8 cellular contexts compared by ENCODE assay signal in genomic region chr12:124913474-124914391, GRCh38. TPM values are rescaled to one million over a fixed set of nuclear protein-coding genes. Genes with fewer than 3 reads are reported as not detected.
DNase-seq lines count a peak whose midpoint lies in the region; ATAC-seq, FAIRE-seq and TF ChIP-seq lines count a peak whose summit lies in the region.

No MANE protein-coding gene starts in this region.

- peak; percentile 35 to 38; a peak in 3 of 4 replicates for TF ChIP-seq RAD21 in H1 (IDR thresholded peaks at IDR 0.05 in 1 of 2, conservative IDR thresholded peaks at IDR 0.05 in 1 of 2; ENCODE audit: low read depth in 2 of 2, low read length in 2 of 2)

- peaks cover 12 to 28% (median 23%) of the 10 kb centered on the region in 4 experiments; a peak in 7 of 8 replicates for H3K36me3 ChIP-seq in H1 (ENCODE audit: control insufficient read depth in 2 of 4, insufficient read depth in 4 of 4, low read length in 3 of 4)
- H3K36me3 ChIP-seq in mucosa of rectum (ENCODE audit: control insufficient read depth in 2 of 2, insufficient read depth in 2 of 2, low read length in 2 of 2), result peaks cover 27 to 32% of the 10 kb centered on the region in 2 donors

- H3K27me3 Mint-ChIP-seq in activated CD4-positive, alpha-beta memory T cell treated with anti-CD3 and anti-CD28 coated beads for 36 hours, result peaks cover 12% of the 10 kb centered on the region

- H2BK15ac ChIP-seq in H1 (ENCODE audit: low read length), result no peak overlapping the region

- peak overlapping the region; percentile 100 for H3K27ac Mint-ChIP-seq in activated CD4-positive, alpha-beta memory T cell treated with anti-CD3 and anti-CD28 coated beads for 36 hours

- H2BK12ac ChIP-seq in H1 (ENCODE audit: low read depth, low read length), result peak overlapping the region; percentile 29; the same call in 1 of the 2 replicates

- no peak overlapping the region for H2BK20ac ChIP-seq in H1 (ENCODE audit: low read length)

- peak overlapping the region; percentile 100 for H2BK5ac ChIP-seq in H1 (ENCODE audit: low read depth, low read length)

- H3K9ac ChIP-seq in H1 (replicated peaks in 1 of 4; ENCODE audit: extremely low read depth in 1 of 4, low read depth in 3 of 4, low read length in 3 of 4), result peak overlapping the region; percentile 96 to 99 (median 98)
- H3K9ac ChIP-seq in mucosa of rectum (ENCODE audit: low read depth in 1 of 2, low read length in 2 of 2), result peak overlapping the region; percentile 99 to 100

- no peak overlapping the region for H3K23ac ChIP-seq in H1 (ENCODE audit: insufficient read length)

- 14% methylated on average over 46 of the region's 46 CpGs; no CpG with 5 or more reads in 1 of the 2 experiments for WGBS in H1 (ENCODE audit: extremely low coverage in 1 of 2, insufficient coverage in 1 of 2, insufficient read length in 1 of 2, insufficient replicate concordance in 2 of 2, low coverage in 1 of 2, low lambda C conversion rate in 2 of 2, missing lambda C conversion rate in 1 of 2), 2 experiments

- H3K27ac ChIP-seq in H1 (ENCODE audit: low read depth, low read length) (peak overlapping the region; percentile 100), mucosa of rectum (ENCODE audit: low read depth in 2 of 2, low read length in 2 of 2) (peak overlapping the region; percentile 99 to 100)

- no peak overlapping the region; the same call in 1 of the 2 replicates for H2AK5ac ChIP-seq in H1 (ENCODE audit: low read depth, low read length)

- H3K14ac ChIP-seq in H1 (ENCODE audit: insufficient read length), result no peak overlapping the region

- TF ChIP-seq CTCF in GM13976 (IDR thresholded peaks at IDR 0.05; ENCODE audit: borderline replicate concordance, control extremely low read depth, extremely low read depth, insufficient read depth, missing control alignments) (peak; percentile 61), H1 (IDR thresholded peaks at IDR 0.05; ENCODE audit: control extremely low read depth in 1 of 3, insufficient read depth in 1 of 3, low read depth in 1 of 3, low read length in 3 of 3) (peak; percentile 66 to 83 (median 69))

- H3K56ac ChIP-seq in H1 (replicated peaks; ENCODE audit: insufficient read length, low read depth, low read length), result peak overlapping the region; percentile 98

- H4K8ac ChIP-seq in H1 (ENCODE audit: extremely low read depth, insufficient read depth, low read length), result peak overlapping the region; percentile 98; the same call in 1 of the 2 replicates

- no peak for TF ChIP-seq POLR2A in H1 (IDR thresholded peaks at IDR 0.05; ENCODE audit: control extremely low read depth in 1 of 2, low read depth in 2 of 2, low read length in 2 of 2)

- peak overlapping the region; percentile 88 for H4K5ac ChIP-seq in H1 (ENCODE audit: insufficient read length, low read depth, low read length)

- no peaks in the 10 kb centered on the region for H3K27me3 ChIP-seq in H1 (replicated peaks in 1 of 4; ENCODE audit: control insufficient read depth in 3 of 4, extremely low read depth in 1 of 4, insufficient read depth in 3 of 4, low read length in 3 of 4)
- H3K27me3 ChIP-seq in mucosa of rectum (ENCODE audit: control insufficient read depth in 2 of 2, insufficient read depth in 2 of 2, low read length in 2 of 2), result no peaks in the 10 kb centered on the region

- peak; percentile 15 for ATAC-seq in HG03460 (IDR thresholded peaks at IDR 0.05; ENCODE audit: unreplicated experiment)

- H3K4me1 ChIP-seq in H1 (replicated peaks in 1 of 4; ENCODE audit: control insufficient read depth in 3 of 4, insufficient read depth in 4 of 4, low read length in 3 of 4) (peaks cover 2 to 17% (median 13%) of the 10 kb centered on the region in 4 experiments; a peak in 6 of 7 replicates), mucosa of rectum (ENCODE audit: control insufficient read depth in 2 of 2, insufficient read depth in 2 of 2, low read length in 2 of 2) (peaks cover 48 to 52% of the 10 kb centered on the region in 2 donors)

- FAIRE-seq in H1 (lab: Jason Lieb, UNC), result no peak

- in situ Hi-C loops in GM13976 (cut with MboI; ENCODE audit: low sequenced_read_pairs, unreplicated experiment), result no loop called here

- H3K4me2 ChIP-seq in H1 (ENCODE audit: insufficient read depth in 1 of 2, low read depth in 2 of 2, low read length in 2 of 2), result peak overlapping the region; percentile 81 to 82

- H3K4me3 ChIP-seq in H1 (ENCODE audit: extremely low read depth in 1 of 4, insufficient read depth in 2 of 4, low read depth in 3 of 4, low read length in 4 of 4), result peak overlapping the region; percentile 74 to 100 (median 99)
- peak overlapping the region; percentile 87 to 98 for H3K4me3 ChIP-seq in mucosa of rectum (ENCODE audit: low read length in 2 of 2)

- no peak overlapping the region for H3K4ac ChIP-seq in H1 (replicated peaks; ENCODE audit: insufficient read length, low read depth, low read length)

- TF ChIP-seq EP300 in H1 (IDR thresholded peaks at IDR 0.05; ENCODE audit: borderline replicate concordance in 1 of 2, low read depth in 2 of 2, low read length in 2 of 2), result no peak

- no peak overlapping the region for H2AFZ ChIP-seq in H1 (ENCODE audit: low read length)

- H3K36me3 Mint-ChIP-seq in activated CD4-positive, alpha-beta memory T cell treated with anti-CD3 and anti-CD28 coated beads for 36 hours, result peaks cover 37% of the 10 kb centered on the region

- H3K23me2 ChIP-seq in H1 (ENCODE audit: low read depth, low read length), result peaks cover 6% of the 10 kb centered on the region; the same call in 1 of the 2 replicates

- H3K79me2 ChIP-seq in H1 (ENCODE audit: control insufficient read depth in 1 of 2, insufficient read depth in 2 of 2, low read length in 2 of 2), result peaks cover 8 to 30% of the 10 kb centered on the region in 2 experiments

- no peaks in the 10 kb centered on the region for H3K79me1 ChIP-seq in H1 (ENCODE audit: low read depth, low read length)

- peaks cover 16 to 19% of the 10 kb centered on the region in 2 experiments for H4K20me1 ChIP-seq in H1 (replicated peaks in 1 of 2; ENCODE audit: control insufficient read depth in 1 of 2, insufficient read depth in 2 of 2, low read length in 2 of 2)

- no peak overlapping the region for H4K91ac ChIP-seq in H1 (replicated peaks; ENCODE audit: insufficient read length, low read length)

- peak overlapping the region; percentile 100 for H3K4me3 Mint-ChIP-seq in activated CD4-positive, alpha-beta memory T cell treated with anti-CD3 and anti-CD28 coated beads for 36 hours

- no peak overlapping the region for H2BK120ac ChIP-seq in H1 (replicated peaks; ENCODE audit: low read depth, low read length)

- CTCF ChIA-PET in activated CD4-positive, alpha-beta memory T cell treated with anti-CD3 and anti-CD28 coated beads for 36 hours (lab: Charles Lee), result interaction anchor here (0.9 to 8.5 kb wide), 3 partner anchors 10 to 27 kb away, joined by 3 to 132 read pairs (median 6); no protein-coding TSS in a partner anchor
- CTCF ChIA-PET in H1 (lab: Charles Lee; ENCODE audit: partially characterized antibody), result interaction anchor here (0.6 to 2.9 kb wide), 5 partner anchors 10 to 1714 kb away, joined by 3 to 11 read pairs (median 4); no protein-coding TSS in a partner anchor

- peak overlapping the region; percentile 85; the same call in 1 of the 2 replicates for H3K18ac ChIP-seq in H1 (ENCODE audit: extremely low read depth, low read length)

- POLR2A ChIA-PET in activated CD4-positive, alpha-beta memory T cell treated with anti-CD3 and anti-CD28 coated beads for 36 hours (lab: Charles Lee), result interaction anchor here (0.6 to 9.7 kb wide), 9 partner anchors 10 to 117 kb away, joined by 3 to 137 read pairs (median 6); no protein-coding TSS in a partner anchor
- POLR2A ChIA-PET in H1 (lab: Charles Lee; ENCODE audit: partially characterized antibody), result interaction anchor here (0.7 to 11.9 kb wide), 20 partner anchors 8 to 350 kb away, joined by 3 to 250 read pairs (median 4); partner anchors contain the start of gene SCARB1

- peaks cover 82% of the 10 kb centered on the region for H3K4me1 Mint-ChIP-seq in activated CD4-positive, alpha-beta memory T cell treated with anti-CD3 and anti-CD28 coated beads for 36 hours (ENCODE audit: low read depth)

- H3K9me3 Mint-ChIP-seq in activated CD4-positive, alpha-beta memory T cell treated with anti-CD3 and anti-CD28 coated beads for 36 hours, result no peaks in the 10 kb centered on the region

- intact Hi-C loops in activated CD4-positive, alpha-beta memory T cell treated with anti-CD3 and anti-CD28 coated beads for 36 hours (cut with micrococcal nuclease), result loop anchor here (1.0 to 10.0 kb wide), 3 partner anchors 7 to 459 kb away; partner anchors contain the start of gene NCOR2

- H3K9me3 ChIP-seq in H1 (ENCODE audit: insufficient read depth in 2 of 2, low read depth in 1 of 2, low read length in 1 of 2) (no peaks in the 10 kb centered on the region), mucosa of rectum (ENCODE audit: control insufficient read depth in 2 of 2, low read length in 2 of 2) (no peaks in the 10 kb centered on the region)

- DNase-seq in GM13976 (ENCODE audit: low spot score) (peak; percentile 71), H1 (ENCODE audit: low read depth in 1 of 2, low spot score in 2 of 2) (peak in 1 of 2 experiments; percentile 84), GOT3 (lab: John Stamatoyannopoulos, UW) (no peak), DMS79 treated with DMSO at 0.1 percent for 48 hours (lab: John Stamatoyannopoulos, UW) (no peak)
- DNase-seq in activated CD4-positive, alpha-beta memory T cell treated with anti-CD3 and anti-CD28 coated beads for 36 hours, result peak; percentile 97
- DNase-seq in stimulated activated CD8-positive, alpha-beta memory T cell treated with anti-CD3 and anti-CD28 coated beads, Interleukin-7, amount 100 ng/mL, for 1 hour (ENCODE audit: low read depth in 2 of 2), result peak; percentile 77 to 80

RNA-seq across cellular contexts. Expression of gene UBC, which starts 0.7 kb away (rescaled TPM):
- 100 to 1,000 TPM; 940 to 950 TPM for total RNA-seq in activated CD4-positive, alpha-beta memory T cell treated with anti-CD3 and anti-CD28 coated beads for 36 hours
- total RNA-seq in H1 (2021; fragmentation: NEBNext Ultra II Directional; extraction: Animal tissue kit (Norgen Biotek cat#: 25700)), result 559 and 571 TPM in 2 replicates
- 366 and 749 TPM in 2 replicates for polyA plus RNA-seq in H1 (2011; rRNA removed)
- polyA plus RNA-seq in H1 (2011; cell fraction: cytosol; rRNA removed), result 933 TPM
- polyA plus RNA-seq in H1 (2011; cell fraction: nucleus; rRNA removed), result 730 TPM
- polyA plus RNA-seq in H1 (2012, experiment 1 of 2), result 760 to 816 TPM (median 784 TPM) in 4 replicates
- 361 TPM for polyA plus RNA-seq in H1 (2012, experiment 2 of 2)
- 525 TPM for polyA plus RNA-seq in H1 (2013, experiment 1 of 2)
- 524 TPM for polyA plus RNA-seq in H1 (2013, experiment 2 of 2)
- polyA minus RNA-seq in H1 (2011; rRNA and poly(A)+ RNA removed), result 622 and 655 TPM in 2 replicates
- polyA minus RNA-seq in H1 (2011; cell fraction: cytosol; rRNA and poly(A)+ RNA removed), result 263 TPM
- polyA minus RNA-seq in H1 (2011; cell fraction: nucleus; rRNA and poly(A)+ RNA removed), result 233 TPM

RNA-seq across cellular contexts. Expression of gene SCARB1, which starts 50.1 kb away (rescaled TPM):
- total RNA-seq in activated CD4-positive, alpha-beta memory T cell treated with anti-CD3 and anti-CD28 coated beads for 36 hours, result 10 to 100 TPM; 11.4 to 12.8 TPM
- 57.1 and 58.0 TPM in 2 replicates for total RNA-seq in H1 (2021; fragmentation: NEBNext Ultra II Directional; extraction: Animal tissue kit (Norgen Biotek cat#: 25700))
- 45.3 and 70.7 TPM in 2 replicates for polyA plus RNA-seq in H1 (2011; rRNA removed)
- polyA plus RNA-seq in H1 (2011; cell fraction: cytosol; rRNA removed), result 49.4 TPM
- polyA plus RNA-seq in H1 (2011; cell fraction: nucleus; rRNA removed), result 108 TPM
- polyA plus RNA-seq in H1 (2012, experiment 1 of 2), result 52.4 to 76.7 TPM (median 66.8 TPM) in 4 replicates
- polyA plus RNA-seq in H1 (2012, experiment 2 of 2), result 40.2 TPM
- polyA plus RNA-seq in H1 (2013, experiment 1 of 2), result 81.2 TPM
- polyA plus RNA-seq in H1 (2013, experiment 2 of 2), result 90.5 TPM
- 52.9 and 55.6 TPM in 2 replicates for polyA minus RNA-seq in H1 (2011; rRNA and poly(A)+ RNA removed)
- polyA minus RNA-seq in H1 (2011; cell fraction: cytosol; rRNA and poly(A)+ RNA removed), result 28.3 TPM
- 31.4 TPM for polyA minus RNA-seq in H1 (2011; cell fraction: nucleus; rRNA and poly(A)+ RNA removed)

Comparison
In these comparisons a context has a peak if more than half of its experiments do, and no peak if none do; other contexts are left out.
1. DNase-seq: peak in GM13976 (single experiment), activated CD4-positive, alpha-beta memory T cell treated with anti-CD3 and anti-CD28 coated beads for 36 hours (single experiment) and stimulated activated CD8-positive, alpha-beta memory T cell treated with anti-CD3 and anti-CD28 coated beads, Interleukin-7, amount 100 ng/mL, for 1 hour (2 of 2); none in GOT3 (single experiment) and DMS79 treated with DMSO at 0.1 percent for 48 hours (single experiment).